Comparison of ENCODE assay signal across 1 cellular context in genomic region chr2:79393806-79394484, GRCh38.
TF ChIP-seq lines count a peak whose summit lies in the region.

No MANE protein-coding gene starts in this region.

TF ChIP-seq in HepG2, 621 proteins besides CTCF, POLR2A, EP300 and RAD21 (continued from another document and continues in another):
- TF ChIP-seq ZBTB40 (IDR thresholded peaks at IDR 0.05) (no peak), ZBTB40 (CRISPR knock-in tag; IDR thresholded peaks at IDR 0.05) (no peak), ZNF83 (CRISPR knock-in tag; IDR thresholded peaks at IDR 0.05; ENCODE audit: borderline replicate concordance) (no peak), IRX3 (CRISPR knock-in tag; IDR thresholded peaks at IDR 0.05; ENCODE audit: borderline replicate concordance, low read depth) (no peak), ZFX (CRISPR knock-in tag; IDR thresholded peaks at IDR 0.05; ENCODE audit: low read depth) (peak; percentile 57), PATZ1 (CRISPR knock-in tag; IDR thresholded peaks at IDR 0.05) (peak; percentile 49), MAFF (IDR thresholded peaks at IDR 0.05; ENCODE audit: low read depth, low read length) (no peak), ZNF616 (CRISPR knock-in tag; IDR thresholded peaks at IDR 0.05; ENCODE audit: low read depth) (no peak), REXO4 (CRISPR knock-in tag; IDR thresholded peaks at IDR 0.05; ENCODE audit: borderline replicate concordance) (no peak), BRCA1 (CRISPR knock-in tag; IDR thresholded peaks at IDR 0.05) (no peak), PRDM10 (CRISPR knock-in tag; IDR thresholded peaks at IDR 0.05; ENCODE audit: low read depth) (no peak), PPARG (CRISPR knock-in tag; conservative IDR thresholded peaks at IDR 0.05) (no peak), FOSL1 (CRISPR knock-in tag; IDR thresholded peaks at IDR 0.05; ENCODE audit: borderline replicate concordance) (no peak), MIER2 (CRISPR knock-in tag; IDR thresholded peaks at IDR 0.05) (peak; percentile 80), PCBP2 (optimal IDR thresholded peaks at IDR 0.05; ENCODE audit: low read depth, low read length, poor library complexity, severe bottlenecking) (no peak), FOXO4 (CRISPR knock-in tag; conservative IDR thresholded peaks at IDR 0.05) (no peak), SP5 (CRISPR knock-in tag; IDR thresholded peaks at IDR 0.05; ENCODE audit: borderline replicate concordance, low read depth) (no peak), SSRP1 (CRISPR knock-in tag; IDR thresholded peaks at IDR 0.05) (0 out of 2 replicates have a peak, but pooled peaks have one; percentile 52), ERF (CRISPR knock-in tag; IDR thresholded peaks at IDR 0.05) (peak; percentile 73), HMG20A (CRISPR knock-in tag; IDR thresholded peaks at IDR 0.05; ENCODE audit: borderline replicate concordance) (peak; percentile 77; the same call in 1 of the 2 replicates), POGK (CRISPR knock-in tag; conservative IDR thresholded peaks at IDR 0.05) (0 out of 2 replicates have a peak, but pooled peaks have one; percentile 25), MBD4 (IDR thresholded peaks at IDR 0.05; ENCODE audit: borderline replicate concordance, low read length) (no peak), NR2C2 (CRISPR knock-in tag; IDR thresholded peaks at IDR 0.05; ENCODE audit: borderline replicate concordance) (peak; percentile 11; the same call in 1 of the 2 replicates), PHF8 (CRISPR knock-in tag; IDR thresholded peaks at IDR 0.05) (no peak), ZBTB20 (CRISPR knock-in tag; IDR thresholded peaks at IDR 0.05; ENCODE audit: borderline replicate concordance, low read depth) (no peak), ZNF776 (CRISPR knock-in tag; IDR thresholded peaks at IDR 0.05) (no peak), ZNF569 (CRISPR knock-in tag; IDR thresholded peaks at IDR 0.05; ENCODE audit: borderline replicate concordance) (no peak), ZNF790 (CRISPR knock-in tag; IDR thresholded peaks at IDR 0.05; ENCODE audit: borderline replicate concordance) (no peak), NFAT5 (CRISPR knock-in tag; IDR thresholded peaks at IDR 0.05) (no peak), JARID2 (CRISPR knock-in tag; IDR thresholded peaks at IDR 0.05; ENCODE audit: insufficient replicate concordance) (no peak), HCFC1 (IDR thresholded peaks at IDR 0.05; ENCODE audit: low read depth, low read length) (no peak), SALL1 (CRISPR knock-in tag; IDR thresholded peaks at IDR 0.05) (peak; percentile 49; the same call in 1 of the 2 replicates), TBX2 (CRISPR knock-in tag; IDR thresholded peaks at IDR 0.05; ENCODE audit: borderline replicate concordance) (peak; percentile 89), SRSF4 (IDR thresholded peaks at IDR 0.05; ENCODE audit: low read depth, low read length, poor library complexity, severe bottlenecking) (no peak), ZZZ3 (CRISPR knock-in tag; IDR thresholded peaks at IDR 0.05; ENCODE audit: borderline replicate concordance) (no peak), ZNF337 (CRISPR knock-in tag; IDR thresholded peaks at IDR 0.05; ENCODE audit: borderline replicate concordance, low read depth) (no peak), MYNN (CRISPR knock-in tag; IDR thresholded peaks at IDR 0.05; ENCODE audit: low read depth) (no peak)
